ENCODE assay signal across 20 cellular contexts in the genomic region with DNA sequence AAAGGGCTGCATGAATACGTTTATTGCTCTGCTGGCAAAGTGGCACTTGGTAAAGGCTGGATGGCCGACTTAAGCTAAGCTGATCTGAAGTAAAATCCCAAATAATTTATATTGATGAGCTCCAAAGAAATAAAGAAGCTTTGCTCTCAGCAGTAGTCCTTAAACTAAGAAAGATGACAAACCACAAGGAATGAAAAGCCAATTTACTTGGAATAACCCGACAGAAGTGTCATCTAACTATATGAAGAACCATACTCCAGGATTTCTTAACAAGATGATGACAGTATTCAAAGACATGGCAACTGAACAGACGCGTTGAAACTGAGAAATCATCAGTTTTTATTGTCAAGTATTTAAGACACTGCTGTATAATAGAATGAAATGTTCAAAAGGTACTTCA.
"Had no signal": no experiment of that assay in that cellular context is flagged by ENCODE, and none has a peak within 500 bp of the region (broad histone marks: within the 10 kb centered on the region; RNA-seq: fewer than 3 reads in every experiment).

No MANE protein-coding gene starts in this region.

- H3K9me2 ChIP-seq: SK-N-SH had no signal

- DNase-seq: IMR-90, Karpas-422, KG1, MG63, NCI-H1092, NCI-H1105 treated with DMSO at 0.1 percent for 48 hours, NCI-H1417 treated with DMSO at 0.1 percent for 48 hours, NCI-H146, NCI-H1694 treated with DMSO at 0.1 percent for 48 hours, NCI-H1930, NCI-H2081 treated with DMSO at 0.1 percent for 48 hours, NCI-H2227 treated with DMSO at 0.1 percent for 48 hours, NCI-H524, NCI-H526 treated with DMSO at 0.1 percent for 48 hours, RPMI8226, SHP77, SK-N-SH, SW 1271, T-cell had no signal

- H3K4me2 ChIP-seq: SK-N-SH had no signal

- ATAC-seq: T-cell had no signal

- H3K4me3 ChIP-seq: MG63 had no signal

- H3K9ac ChIP-seq: SK-N-SH had no signal

- H3K9me3 ChIP-seq: MG63, SK-N-SH had no signal

- FAIRE-seq: RCC 7860 had no signal

- H3K36me3 ChIP-seq: MG63 had no signal
